Comparison of ENCODE assay signal across 8 cellular contexts in the genomic region with DNA sequence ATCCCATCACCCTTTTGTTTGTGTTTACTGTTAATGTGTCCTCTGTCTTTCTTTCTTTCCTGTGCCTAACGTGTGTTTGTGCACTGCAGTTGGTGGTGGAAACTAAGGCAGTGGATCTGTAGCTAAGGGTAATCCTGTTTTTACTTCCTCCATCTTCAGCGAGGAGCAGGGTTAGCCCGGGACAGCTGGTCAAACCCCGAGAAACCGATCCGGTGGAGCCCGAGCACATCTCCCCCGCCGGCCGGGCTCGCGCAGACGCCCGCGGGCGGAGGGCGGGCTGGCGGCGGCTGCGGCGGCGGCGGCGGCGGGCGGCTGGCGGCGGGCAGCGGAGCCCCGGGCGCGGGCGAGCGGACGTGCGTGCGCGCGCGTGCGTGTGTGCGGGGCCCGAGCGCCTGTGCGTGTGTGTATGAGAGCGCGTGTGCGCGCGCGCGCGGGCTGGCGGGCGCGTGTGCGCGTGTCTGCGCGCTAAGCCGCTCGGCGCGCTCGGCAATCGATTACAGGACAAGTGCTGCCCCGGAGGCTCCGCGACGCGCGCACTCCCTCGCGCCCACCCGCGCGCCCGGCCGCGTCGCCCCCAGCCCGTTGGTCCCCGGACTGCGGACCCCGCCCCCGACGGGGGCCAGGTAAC. TPM values are rescaled to one million over a fixed set of nuclear protein-coding genes. Genes with fewer than 3 reads are reported as not detected.
DNase-seq lines count a peak whose midpoint lies in the region; ATAC-seq and TF ChIP-seq lines count a peak whose summit lies in the region.

TSS of gene IKZF2 (minus strand) at position 176 of the 628 bp plus-strand sequence. CDS start 2,983 bp downstream, outside the sequence.

- H3K9ac ChIP-seq in colonic mucosa (ENCODE audit: low read depth in 2 of 2, low read length in 2 of 2), result peak within 1 kb of the TSS; percentile 81 to 85

- peak within 1 kb of the TSS; percentile 90 for H3K27ac ChIP-seq in colonic mucosa

- intact Hi-C loops in colonic mucosa (cut with DNase I), result loop anchor here (2.0 to 10.0 kb wide), 4 partner anchors 257 to 464 kb away; no protein-coding TSS in a partner anchor

- H3K36me3 ChIP-seq in colonic mucosa, result no peaks in the 10 kb centered on the region

- H3K4me1 ChIP-seq in colonic mucosa, result no peaks in the 10 kb centered on the region

- DNase-seq in AG08396 (ENCODE audit: low spot score), result peak; percentile 88
- peak; percentile 93 for DNase-seq in NCI-H2227 treated with DMSO at 0.1 percent for 48 hours (lab: John Stamatoyannopoulos, UW)
- peak; percentile 45 to 46 for DNase-seq in activated CD4-positive, alpha-beta T cell treated with anti-CD3 and anti-CD28 coated beads for 24 hours (ENCODE audit: low read depth in 2 of 2)
- peak; percentile 79 for DNase-seq in colonic mucosa
- peak; percentile 90 for DNase-seq in left lobe of liver (ENCODE audit: low spot score)
- DNase-seq in stimulated activated CD4-positive, alpha-beta T cell treated with anti-CD3 and anti-CD28 coated beads, Interleukin-1b, Interleukin-23, amount 100 ng/mL, for 48 hours, result peak; percentile 66

- no peaks in the 10 kb centered on the region for H3K27me3 ChIP-seq in colonic mucosa

- peak; percentile 69 for ATAC-seq in GM18909 (IDR thresholded peaks at IDR 0.05; ENCODE audit: poor library complexity, unreplicated experiment)
- ATAC-seq in HG03139 (IDR thresholded peaks at IDR 0.05; ENCODE audit: unreplicated experiment), result peak; percentile 51
- ATAC-seq in left lobe of liver, result peak; percentile 89

- TF ChIP-seq CTCF in colonic mucosa (IDR thresholded peaks at IDR 0.05), result no peak

- H3K9me3 ChIP-seq in colonic mucosa, result no peaks in the 10 kb centered on the region

- H3K4me3 ChIP-seq in colonic mucosa, result peak within 1 kb of the TSS; percentile 78

RNA-seq across cellular contexts. Expression of gene IKZF2, which starts in this region (rescaled TPM):
- total RNA-seq in colonic mucosa (1 to 10 TPM; 4.5 to 4.8 TPM), left lobe of liver (1.8 TPM)

Comparison
In these comparisons a context has a peak if more than half of its experiments do, and no peak if none do; other contexts are left out.
1. Peak in every context shown above with its lines: DNase-seq, ATAC-seq, H3K4me3 ChIP-seq and H3K27ac ChIP-seq.